Comparison of ENCODE assay signal across 1 cellular context in genomic region chr1:84995484-84996334, GRCh38.
TF ChIP-seq lines count a peak whose summit lies in the region.

No MANE protein-coding gene starts in this region.

TF ChIP-seq in GM12878, 131 proteins besides CTCF, POLR2A, EP300 and RAD21 (continued from another document and continues in another):
- no peak for TF ChIP-seq ZBTB11 (CRISPR knock-in tag; IDR thresholded peaks at IDR 0.05)
- peak; percentile 85 for TF ChIP-seq IKZF1 (conservative IDR thresholded peaks at IDR 0.05)
- TF ChIP-seq, protein P1, sequence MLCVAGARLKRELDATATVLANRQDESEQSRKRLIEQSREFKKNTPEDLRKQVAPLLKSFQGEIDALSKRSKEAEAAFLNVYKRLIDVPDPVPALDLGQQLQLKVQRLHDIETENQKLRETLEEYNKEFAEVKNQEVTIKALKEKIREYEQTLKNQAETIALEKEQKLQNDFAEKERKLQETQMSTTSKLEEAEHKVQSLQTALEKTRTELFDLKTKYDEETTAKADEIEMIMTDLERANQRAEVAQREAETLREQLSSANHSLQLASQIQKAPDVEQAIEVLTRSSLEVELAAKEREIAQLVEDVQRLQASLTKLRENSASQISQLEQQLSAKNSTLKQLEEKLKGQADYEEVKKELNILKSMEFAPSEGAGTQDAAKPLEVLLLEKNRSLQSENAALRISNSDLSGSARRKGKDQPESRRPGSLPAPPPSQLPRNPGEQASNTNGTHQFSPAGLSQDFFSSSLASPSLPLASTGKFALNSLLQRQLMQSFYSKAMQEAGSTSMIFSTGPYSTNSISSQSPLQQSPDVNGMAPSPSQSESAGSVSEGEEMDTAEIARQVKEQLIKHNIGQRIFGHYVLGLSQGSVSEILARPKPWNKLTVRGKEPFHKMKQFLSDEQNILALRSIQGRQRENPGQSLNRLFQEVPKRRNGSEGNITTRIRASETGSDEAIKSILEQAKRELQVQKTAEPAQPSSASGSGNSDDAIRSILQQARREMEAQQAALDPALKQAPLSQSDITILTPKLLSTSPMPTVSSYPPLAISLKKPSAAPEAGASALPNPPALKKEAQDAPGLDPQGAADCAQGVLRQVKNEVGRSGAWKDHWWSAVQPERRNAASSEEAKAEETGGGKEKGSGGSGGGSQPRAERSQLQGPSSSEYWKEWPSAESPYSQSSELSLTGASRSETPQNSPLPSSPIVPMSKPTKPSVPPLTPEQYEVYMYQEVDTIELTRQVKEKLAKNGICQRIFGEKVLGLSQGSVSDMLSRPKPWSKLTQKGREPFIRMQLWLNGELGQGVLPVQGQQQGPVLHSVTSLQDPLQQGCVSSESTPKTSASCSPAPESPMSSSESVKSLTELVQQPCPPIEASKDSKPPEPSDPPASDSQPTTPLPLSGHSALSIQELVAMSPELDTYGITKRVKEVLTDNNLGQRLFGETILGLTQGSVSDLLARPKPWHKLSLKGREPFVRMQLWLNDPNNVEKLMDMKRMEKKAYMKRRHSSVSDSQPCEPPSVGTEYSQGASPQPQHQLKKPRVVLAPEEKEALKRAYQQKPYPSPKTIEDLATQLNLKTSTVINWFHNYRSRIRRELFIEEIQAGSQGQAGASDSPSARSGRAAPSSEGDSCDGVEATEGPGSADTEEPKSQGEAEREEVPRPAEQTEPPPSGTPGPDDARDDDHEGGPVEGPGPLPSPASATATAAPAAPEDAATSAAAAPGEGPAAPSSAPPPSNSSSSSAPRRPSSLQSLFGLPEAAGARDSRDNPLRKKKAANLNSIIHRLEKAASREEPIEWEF (IDR thresholded peaks at IDR 0.05; ENCODE audit: insufficient replicate concordance, low read depth, low read length) = no peak
- TF ChIP-seq IRF4 (IDR thresholded peaks at IDR 0.05; ENCODE audit: low read depth, low read length) = peak; percentile 89
- peak; percentile 23; the same call in 1 of the 2 replicates for TF ChIP-seq FOXM1 (IDR thresholded peaks at IDR 0.05; ENCODE audit: low read depth, low read length)
- no peak for TF ChIP-seq SUZ12 (IDR thresholded peaks at IDR 0.05; ENCODE audit: unreplicated experiment)
- peak; percentile 35 for TF ChIP-seq MEF2B (IDR thresholded peaks at IDR 0.05; ENCODE audit: partially characterized antibody, poor library complexity, severe bottlenecking)
- peak; percentile 43; the same call in 1 of the 2 replicates for TF ChIP-seq RAD51 (IDR thresholded peaks at IDR 0.05)
- TF ChIP-seq IKZF2 (IDR thresholded peaks at IDR 0.05) = peak; percentile 85 to 87
- peak; percentile 36; the same call in 1 of the 2 replicates for TF ChIP-seq BMI1 (IDR thresholded peaks at IDR 0.05; ENCODE audit: borderline replicate concordance)
- TF ChIP-seq ATF2 (IDR thresholded peaks at IDR 0.05; ENCODE audit: low read length) = peak; percentile 80
- TF ChIP-seq YY1 (IDR thresholded peaks at IDR 0.05; ENCODE audit: low read depth, low read length) = peak; percentile 6; the same call in 1 of the 2 replicates
- TF ChIP-seq JUNB (IDR thresholded peaks at IDR 0.05) = peak; percentile 51
- 0 out of 2 replicates have a peak, but pooled peaks have one; percentile 10 for TF ChIP-seq CBX5 (IDR thresholded peaks at IDR 0.05; ENCODE audit: low read depth)
- TF ChIP-seq EED (IDR thresholded peaks at IDR 0.05; ENCODE audit: low read depth) = peak; percentile 84
- TF ChIP-seq SP1 (IDR thresholded peaks at IDR 0.05; ENCODE audit: low read depth, low read length) = peak; percentile 7
- peak; percentile 71; the same call in 1 of the 2 replicates for TF ChIP-seq MEF2A (IDR thresholded peaks at IDR 0.05; ENCODE audit: insufficient read depth, low read depth, low read length)
- TF ChIP-seq, protein P2, sequence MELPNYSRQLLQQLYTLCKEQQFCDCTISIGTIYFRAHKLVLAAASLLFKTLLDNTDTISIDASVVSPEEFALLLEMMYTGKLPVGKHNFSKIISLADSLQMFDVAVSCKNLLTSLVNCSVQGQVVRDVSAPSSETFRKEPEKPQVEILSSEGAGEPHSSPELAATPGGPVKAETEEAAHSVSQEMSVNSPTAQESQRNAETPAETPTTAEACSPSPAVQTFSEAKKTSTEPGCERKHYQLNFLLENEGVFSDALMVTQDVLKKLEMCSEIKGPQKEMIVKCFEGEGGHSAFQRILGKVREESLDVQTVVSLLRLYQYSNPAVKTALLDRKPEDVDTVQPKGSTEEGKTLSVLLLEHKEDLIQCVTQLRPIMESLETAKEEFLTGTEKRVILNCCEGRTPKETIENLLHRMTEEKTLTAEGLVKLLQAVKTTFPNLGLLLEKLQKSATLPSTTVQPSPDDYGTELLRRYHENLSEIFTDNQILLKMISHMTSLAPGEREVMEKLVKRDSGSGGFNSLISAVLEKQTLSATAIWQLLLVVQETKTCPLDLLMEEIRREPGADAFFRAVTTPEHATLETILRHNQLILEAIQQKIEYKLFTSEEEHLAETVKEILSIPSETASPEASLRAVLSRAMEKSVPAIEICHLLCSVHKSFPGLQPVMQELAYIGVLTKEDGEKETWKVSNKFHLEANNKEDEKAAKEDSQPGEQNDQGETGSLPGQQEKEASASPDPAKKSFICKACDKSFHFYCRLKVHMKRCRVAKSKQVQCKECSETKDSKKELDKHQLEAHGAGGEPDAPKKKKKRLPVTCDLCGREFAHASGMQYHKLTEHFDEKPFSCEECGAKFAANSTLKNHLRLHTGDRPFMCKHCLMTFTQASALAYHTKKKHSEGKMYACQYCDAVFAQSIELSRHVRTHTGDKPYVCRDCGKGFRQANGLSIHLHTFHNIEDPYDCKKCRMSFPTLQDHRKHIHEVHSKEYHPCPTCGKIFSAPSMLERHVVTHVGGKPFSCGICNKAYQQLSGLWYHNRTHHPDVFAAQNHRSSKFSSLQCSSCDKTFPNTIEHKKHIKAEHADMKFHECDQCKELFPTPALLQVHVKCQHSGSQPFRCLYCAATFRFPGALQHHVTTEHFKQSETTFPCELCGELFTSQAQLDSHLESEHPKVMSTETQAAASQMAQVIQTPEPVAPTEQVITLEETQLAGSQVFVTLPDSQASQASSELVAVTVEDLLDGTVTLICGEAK (IDR thresholded peaks at IDR 0.05; ENCODE audit: borderline replicate concordance) = peak; percentile 25; the same call in 1 of the 2 replicates
- peak; percentile 17 for TF ChIP-seq E2F8 (IDR thresholded peaks at IDR 0.05; ENCODE audit: low read depth, partially characterized antibody)
- peak; percentile 73 for TF ChIP-seq MLLT1 (IDR thresholded peaks at IDR 0.05)
- no peak for TF ChIP-seq LARP7 (IDR thresholded peaks at IDR 0.05)
- no peak for TF ChIP-seq CEBPB (IDR thresholded peaks at IDR 0.05; ENCODE audit: borderline replicate concordance in 1 of 2, low read depth in 2 of 2, low read length in 2 of 2)
- TF ChIP-seq, protein P3, sequence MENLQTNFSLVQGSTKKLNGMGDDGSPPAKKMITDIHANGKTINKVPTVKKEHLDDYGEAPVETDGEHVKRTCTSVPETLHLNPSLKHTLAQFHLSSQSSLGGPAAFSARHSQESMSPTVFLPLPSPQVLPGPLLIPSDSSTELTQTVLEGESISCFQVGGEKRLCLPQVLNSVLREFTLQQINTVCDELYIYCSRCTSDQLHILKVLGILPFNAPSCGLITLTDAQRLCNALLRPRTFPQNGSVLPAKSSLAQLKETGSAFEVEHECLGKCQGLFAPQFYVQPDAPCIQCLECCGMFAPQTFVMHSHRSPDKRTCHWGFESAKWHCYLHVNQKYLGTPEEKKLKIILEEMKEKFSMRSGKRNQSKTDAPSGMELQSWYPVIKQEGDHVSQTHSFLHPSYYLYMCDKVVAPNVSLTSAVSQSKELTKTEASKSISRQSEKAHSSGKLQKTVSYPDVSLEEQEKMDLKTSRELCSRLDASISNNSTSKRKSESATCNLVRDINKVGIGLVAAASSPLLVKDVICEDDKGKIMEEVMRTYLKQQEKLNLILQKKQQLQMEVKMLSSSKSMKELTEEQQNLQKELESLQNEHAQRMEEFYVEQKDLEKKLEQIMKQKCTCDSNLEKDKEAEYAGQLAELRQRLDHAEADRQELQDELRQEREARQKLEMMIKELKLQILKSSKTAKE (IDR thresholded peaks at IDR 0.05; ENCODE audit: low read depth, poor library complexity, severe bottlenecking) = peak; percentile 71
- TF ChIP-seq NBN (IDR thresholded peaks at IDR 0.05) = no peak; the same call in 1 of the 2 replicates
- TF ChIP-seq, protein P4, sequence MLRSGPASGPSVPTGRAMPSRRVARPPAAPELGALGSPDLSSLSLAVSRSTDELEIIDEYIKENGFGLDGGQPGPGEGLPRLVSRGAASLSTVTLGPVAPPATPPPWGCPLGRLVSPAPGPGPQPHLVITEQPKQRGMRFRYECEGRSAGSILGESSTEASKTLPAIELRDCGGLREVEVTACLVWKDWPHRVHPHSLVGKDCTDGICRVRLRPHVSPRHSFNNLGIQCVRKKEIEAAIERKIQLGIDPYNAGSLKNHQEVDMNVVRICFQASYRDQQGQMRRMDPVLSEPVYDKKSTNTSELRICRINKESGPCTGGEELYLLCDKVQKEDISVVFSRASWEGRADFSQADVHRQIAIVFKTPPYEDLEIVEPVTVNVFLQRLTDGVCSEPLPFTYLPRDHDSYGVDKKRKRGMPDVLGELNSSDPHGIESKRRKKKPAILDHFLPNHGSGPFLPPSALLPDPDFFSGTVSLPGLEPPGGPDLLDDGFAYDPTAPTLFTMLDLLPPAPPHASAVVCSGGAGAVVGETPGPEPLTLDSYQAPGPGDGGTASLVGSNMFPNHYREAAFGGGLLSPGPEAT (IDR thresholded peaks at IDR 0.05; ENCODE audit: low read depth) = peak; percentile 60
- TF ChIP-seq CREB1 (IDR thresholded peaks at IDR 0.05; ENCODE audit: low read depth) = 0 out of 2 replicates have a peak, but pooled peaks have one; percentile 56
- peak in 1 of 2 experiments; percentile 76; a peak in 1 of 4 replicates for TF ChIP-seq SRF (IDR thresholded peaks at IDR 0.05; ENCODE audit: low read depth in 2 of 2, low read length in 2 of 2)
- peak; percentile 74 for TF ChIP-seq RUNX3 (IDR thresholded peaks at IDR 0.05; ENCODE audit: low read length)
- TF ChIP-seq PKNOX1 (IDR thresholded peaks at IDR 0.05) = peak; percentile 22; the same call in 1 of the 2 replicates
- TF ChIP-seq ESRRA (IDR thresholded peaks at IDR 0.05; ENCODE audit: low read length) = no peak
- TF ChIP-seq POLR2AphosphoS5 (IDR thresholded peaks at IDR 0.05; ENCODE audit: low read length) = peak; percentile 63
